ENCODE assay signal across 19 cellular contexts in genomic region chr2:69308338-69308737, GRCh38.
DNase-seq lines count a peak whose midpoint lies in the region; ATAC-seq and TF ChIP-seq lines count a peak whose summit lies in the region.
"Had no signal": no experiment of that assay in that cellular context is flagged by ENCODE, and none has a peak within 500 bp of the region (broad histone marks: within the 10 kb centered on the region; RNA-seq: fewer than 3 reads in every experiment).

No MANE protein-coding gene starts in this region.

- H3K27ac ChIP-seq in Peyer's patch (peak overlapping the region in 3 of 4 donors; percentile 42 to 90 (median 84)), esophagus (ENCODE audit: low read depth in 2 of 2, low read length in 1 of 2) (peak overlapping the region; percentile 34 to 85), sigmoid colon (peak overlapping the region; percentile 80 to 90 (median 84)), upper lobe of right lung (peak overlapping the region; percentile 86)
- H3K27ac ChIP-seq: SK-N-MC had no signal

- H3K4me1 ChIP-seq in Peyer's patch (peaks cover 4 to 48% (median 12%) of the 10 kb centered on the region in 4 donors), esophagus (ENCODE audit: control insufficient read depth in 2 of 2, insufficient read depth in 2 of 2, low read length in 1 of 2) (peaks cover 2 to 14% of the 10 kb centered on the region in 2 donors), sigmoid colon (peaks cover 0 to 65% (median 50%) of the 10 kb centered on the region in 4 donors), upper lobe of right lung (peaks cover 33% of the 10 kb centered on the region)

- TF ChIP-seq POLR2A in Peyer's patch (IDR thresholded peaks at IDR 0.05) (no peak), sigmoid colon (IDR thresholded peaks at IDR 0.05) (no peak)

- H3K36me3 ChIP-seq in Peyer's patch (no peaks in the 10 kb centered on the region), esophagus (ENCODE audit: control insufficient read depth in 2 of 2, insufficient read depth in 2 of 2, low read length in 1 of 2) (no peaks in the 10 kb centered on the region), sigmoid colon (no peaks in the 10 kb centered on the region), upper lobe of right lung (no peaks in the 10 kb centered on the region)
- H3K36me3 ChIP-seq: prostate gland had no signal

- intact Hi-C loops in sigmoid colon (cut with DNase I) (loop anchor here (5.0 kb wide), 4 partner anchors 56 to 366 kb away; no protein-coding TSS in a partner anchor), upper lobe of right lung (cut with DNase I) (loop anchor here (10.0 kb wide), 1 partner anchor 294 kb away; the partner anchor contains the start of gene ANTXR1), left colon (cut with DNase I, micrococcal nuclease) (loop anchor here in 1 of 2 donors (5.0 kb wide), 1 partner anchor 281 kb away; no protein-coding TSS in a partner anchor)

- WGBS in esophagus, 2 donors = 90 to 95% methylated on average over 8 of the region's 8 CpGs
- 95 to 97% methylated on average over 8 of the region's 8 CpGs for WGBS in sigmoid colon, 2 donors

- H3K9me3 ChIP-seq in Peyer's patch (peaks cover 0 to 4% (median 0%) of the 10 kb centered on the region in 4 donors), esophagus (ENCODE audit: control insufficient read depth in 2 of 2, insufficient read depth in 1 of 2, low read depth in 1 of 2, low read length in 1 of 2) (peaks cover 4 to 5% of the 10 kb centered on the region in 2 donors), sigmoid colon (peaks cover 0 to 3% (median 0%) of the 10 kb centered on the region in 4 donors), upper lobe of right lung (no peaks in the 10 kb centered on the region)
- H3K9me3 ChIP-seq: body of pancreas, prostate gland had no signal

- H3K4me3 ChIP-seq in Peyer's patch (no peak overlapping the region), esophagus (ENCODE audit: low read depth in 1 of 2, low read length in 2 of 2) (no peak overlapping the region), sigmoid colon (no peak overlapping the region), upper lobe of right lung (no peak overlapping the region)
- H3K4me3 ChIP-seq: body of pancreas, prostate gland, SK-N-MC had no signal

- no peak for TF ChIP-seq EP300 in sigmoid colon (IDR thresholded peaks at IDR 0.05)

- DNase-seq in Peyer's patch (no peak), sigmoid colon (no peak), upper lobe of right lung (no peak), NCI-H1417 (lab: John Stamatoyannopoulos, UW) (no peak), left colon (no peak)
- DNase-seq: activated CD4-positive, alpha-beta T cell treated with anti-CD3 and anti-CD28 coated beads, Interleukin-2, amount 10 ng/mL, durations not matched to agents 7 days and 5 days; activated naive CD4-positive, alpha-beta T cell treated with anti-CD3 and anti-CD28 coated beads, Interleukin-2, amount 50 U/mL, for 16 hours; body of pancreas; cortex of kidney; DMS 273 treated with DMSO at 0.1 percent for 48 hours; foreskin melanocyte; GF-D8; NCI-H2081 treated with DMSO at 0.1 percent for 48 hours; NCI-H69; substantia nigra had no signal

- no peaks in the 10 kb centered on the region for H3K27me3 ChIP-seq in Peyer's patch
- H3K27me3 ChIP-seq in esophagus (ENCODE audit: control insufficient read depth in 1 of 2, insufficient read depth in 2 of 2, low read length in 2 of 2) = no peaks in the 10 kb centered on the region
- H3K27me3 ChIP-seq in sigmoid colon = no peaks in the 10 kb centered on the region
- H3K27me3 ChIP-seq in upper lobe of right lung = no peaks in the 10 kb centered on the region
- H3K27me3 ChIP-seq: body of pancreas had no signal

- TF ChIP-seq CTCF in Peyer's patch (IDR thresholded peaks at IDR 0.05) = no peak
- TF ChIP-seq CTCF in sigmoid colon (IDR thresholded peaks at IDR 0.05) = no peak
- TF ChIP-seq CTCF in upper lobe of right lung (IDR thresholded peaks at IDR 0.05) = no peak

- no peak for ATAC-seq in upper lobe of right lung
- ATAC-seq in GM18858 (IDR thresholded peaks at IDR 0.05; ENCODE audit: unreplicated experiment) = no peak
- no peak for ATAC-seq in left colon
- ATAC-seq: body of pancreas had no signal
